In genomic region chr4:82282875-82283274, GRCh38 we compare ENCODE assay signal across 17 cellular contexts.
A peak's percentile ranks its signal among the peaks of the same experiment; 100 is the strongest.
DNase-seq lines count a peak whose midpoint lies in the region; ATAC-seq and TF ChIP-seq lines count a peak whose summit lies in the region.
"Had no signal": no experiment of that assay in that cellular context is flagged by ENCODE, and none has a peak within 500 bp of the region (broad histone marks: within the 10 kb centered on the region; RNA-seq: fewer than 3 reads in every experiment).

No MANE protein-coding gene starts in this region.

- H4K8ac ChIP-seq in mesendoderm (ENCODE audit: low read depth, low read length) = no peak overlapping the region

- no peak overlapping the region for H2AK5ac ChIP-seq in mesendoderm (ENCODE audit: low read length)

- H2BK15ac ChIP-seq in mesendoderm (replicated peaks; ENCODE audit: low read depth) = no peak overlapping the region

- TF ChIP-seq CTCF in mammary epithelial cell (conservative IDR thresholded peaks at IDR 0.05 in 1 of 2, IDR thresholded peaks at IDR 0.05 in 1 of 2; ENCODE audit: extremely low read depth in 1 of 2, insufficient read depth in 1 of 2, low read depth in 1 of 2, low read length in 2 of 2) (no peak), breast epithelium (IDR thresholded peaks at IDR 0.05) (no peak), omental fat pad (IDR thresholded peaks at IDR 0.05) (no peak)

- no peaks in the 10 kb centered on the region for H3K4me1 ChIP-seq in mammary epithelial cell (ENCODE audit: insufficient read depth, low read length)
- peaks cover 0 to 4% of the 10 kb centered on the region in 2 donors for H3K4me1 ChIP-seq in breast epithelium
- H3K4me1 ChIP-seq in mesendoderm (ENCODE audit: control insufficient read depth, low read depth, low read length) = no peaks in the 10 kb centered on the region
- H3K4me1 ChIP-seq: SJSA1 had no signal

- H3K18ac ChIP-seq in mesendoderm (ENCODE audit: low read length) = no peak overlapping the region

- H3K9ac ChIP-seq in mammary epithelial cell (ENCODE audit: insufficient read depth, low read length) = no peak overlapping the region
- no peak overlapping the region for H3K9ac ChIP-seq in SK-N-MC (ENCODE audit: insufficient read length)
- H3K9ac ChIP-seq in mesendoderm (ENCODE audit: low read length) = no peak overlapping the region

- in situ Hi-C loops in mammary epithelial cell (cut with MboI; ENCODE audit: low sequenced_read_pairs in 2 of 2) = no loop called here

- H3K23ac ChIP-seq in mesendoderm (ENCODE audit: low read length) = no peak overlapping the region

- H3K4me3 ChIP-seq in mammary epithelial cell (replicated peaks in 1 of 3; ENCODE audit: insufficient read depth in 1 of 3, low read depth in 2 of 3, low read length in 3 of 3) = no peak overlapping the region
- H3K4me3 ChIP-seq in breast epithelium = no peak overlapping the region
- no peak overlapping the region for H3K4me3 ChIP-seq in SK-N-MC
- H3K4me3 ChIP-seq in mesendoderm (ENCODE audit: low read length) = no peak overlapping the region
- H3K4me3 ChIP-seq: A549, HAP-1, PC-9, SJSA1 had no signal

- no peak overlapping the region for H4K5ac ChIP-seq in mesendoderm (ENCODE audit: low read length)

- TF ChIP-seq POLR2A in breast epithelium (IDR thresholded peaks at IDR 0.05) = no peak

- no peak overlapping the region for H3K27ac ChIP-seq in mammary epithelial cell (ENCODE audit: insufficient read depth, low read depth, low read length)
- no peak overlapping the region for H3K27ac ChIP-seq in breast epithelium
- peak overlapping the region; percentile 71 for H3K27ac ChIP-seq in SK-N-MC
- H3K27ac ChIP-seq in mesendoderm (ENCODE audit: low read depth, low read length) = no peak overlapping the region
- H3K27ac ChIP-seq: A549, HL-60, PC-9, SJSA1 had no signal

- no peak overlapping the region for H2BK5ac ChIP-seq in mesendoderm (ENCODE audit: low read length)

- H3K4me2 ChIP-seq in mammary epithelial cell (ENCODE audit: insufficient read depth, low read depth, low read length) (no peak overlapping the region), mesendoderm (ENCODE audit: low read length) (no peak overlapping the region)
- H3K4me2 ChIP-seq: A549, PC-9 had no signal

- dilution Hi-C loops in mammary epithelial cell (cut with HindIII; ENCODE audit: low sequenced_read_pairs) = no loop called here

- H3K56ac ChIP-seq in mesendoderm (ENCODE audit: low read length) = no peak overlapping the region

- DNase-seq in mammary epithelial cell (no peak), breast epithelium (ENCODE audit: low spot score in 2 of 2) (no peak), SK-N-MC (ENCODE audit: low read depth, low spot score) (no peak), mesendoderm (peak; percentile 15), cortex of kidney (lab: John Stamatoyannopoulos, UW) (no peak), omental fat pad (ENCODE audit: low spot score) (no peak)
- DNase-seq: C1 segment of cervical spinal cord, DMS53, NCI-H1417, NCI-H187 treated with DMSO at 0.1 percent for 48 hours, NCI-H69, PC-9 had no signal

- no peaks in the 10 kb centered on the region for H4K20me1 ChIP-seq in mammary epithelial cell (ENCODE audit: insufficient read depth, low read length)

- CTCF ChIA-PET in mammary epithelial cell (lab: Charles Lee; ENCODE audit: low non-redundant PET) = no interaction called here

- H3K36me3 ChIP-seq in mammary epithelial cell (ENCODE audit: insufficient read depth, low read length) (no peaks in the 10 kb centered on the region), breast epithelium (no peaks in the 10 kb centered on the region), SK-N-MC (ENCODE audit: insufficient read depth, low read length) (no peaks in the 10 kb centered on the region), mesendoderm (ENCODE audit: control insufficient read depth, insufficient read depth, low read length) (no peaks in the 10 kb centered on the region)
- H3K36me3 ChIP-seq: HAP-1, SJSA1 had no signal

- H3K79me1 ChIP-seq in mesendoderm (ENCODE audit: low read length) = no peaks in the 10 kb centered on the region

- peak overlapping the region; percentile 27 for H2AFZ ChIP-seq in mammary epithelial cell (ENCODE audit: low read depth, low read length)
- H2AFZ ChIP-seq: PC-9 had no signal

- no peaks in the 10 kb centered on the region for H3K9me3 ChIP-seq in mammary epithelial cell (replicated peaks; ENCODE audit: insufficient read depth, low read length)
- H3K9me3 ChIP-seq in breast epithelium = no peaks in the 10 kb centered on the region
- H3K9me3 ChIP-seq in SK-N-MC (ENCODE audit: low read depth, low read length) = no peaks in the 10 kb centered on the region
- H3K9me3 ChIP-seq: A549, HAP-1, SJSA1 had no signal

- H2BK120ac ChIP-seq in mesendoderm (ENCODE audit: low read depth, low read length) = no peak overlapping the region

- intact Hi-C loops in mammary epithelial cell (cut with micrococcal nuclease) = no loop called here
- intact Hi-C loops in breast epithelium (cut with DNase I; ENCODE audit: low total_unique reads) = no loop called here

- H3K27me3 ChIP-seq in mammary epithelial cell (ENCODE audit: insufficient read depth, low read length) = peaks cover 3% of the 10 kb centered on the region
- H3K27me3 ChIP-seq in breast epithelium = no peaks in the 10 kb centered on the region
- no peaks in the 10 kb centered on the region for H3K27me3 ChIP-seq in mesendoderm (ENCODE audit: insufficient read depth, low read length, poor library complexity)
- H3K27me3 ChIP-seq: SJSA1 had no signal

- no peak for ATAC-seq in HG02885 (IDR thresholded peaks at IDR 0.05; ENCODE audit: poor library complexity, unreplicated experiment)
- ATAC-seq in omental fat pad (ENCODE audit: low FRiP score) = no peak
- ATAC-seq: A549 had no signal

- WGBS in mammary epithelial cell (ENCODE audit: low coverage, missing lambda C conversion rate) = 49% methylated on average over 2 of the region's 2 CpGs
- no CpG with 5 or more reads among the region's 2 CpGs for WGBS in mesendoderm (ENCODE audit: extremely low coverage, insufficient coverage, low lambda C conversion rate)

- no peak overlapping the region for H3K4ac ChIP-seq in mesendoderm (ENCODE audit: low read depth, low read length)

- H3K79me2 ChIP-seq in mammary epithelial cell (ENCODE audit: insufficient read depth, low read length) (no peaks in the 10 kb centered on the region), mesendoderm (ENCODE audit: control insufficient read depth, insufficient read depth, low read length) (no peaks in the 10 kb centered on the region)

- no TSS peak for BruUV-seq in mammary epithelial cell (replicated peaks; lab: Mats Ljungman, UMichigan)
